Comparison of ENCODE assay signal across 8 cellular contexts in the genomic region with DNA sequence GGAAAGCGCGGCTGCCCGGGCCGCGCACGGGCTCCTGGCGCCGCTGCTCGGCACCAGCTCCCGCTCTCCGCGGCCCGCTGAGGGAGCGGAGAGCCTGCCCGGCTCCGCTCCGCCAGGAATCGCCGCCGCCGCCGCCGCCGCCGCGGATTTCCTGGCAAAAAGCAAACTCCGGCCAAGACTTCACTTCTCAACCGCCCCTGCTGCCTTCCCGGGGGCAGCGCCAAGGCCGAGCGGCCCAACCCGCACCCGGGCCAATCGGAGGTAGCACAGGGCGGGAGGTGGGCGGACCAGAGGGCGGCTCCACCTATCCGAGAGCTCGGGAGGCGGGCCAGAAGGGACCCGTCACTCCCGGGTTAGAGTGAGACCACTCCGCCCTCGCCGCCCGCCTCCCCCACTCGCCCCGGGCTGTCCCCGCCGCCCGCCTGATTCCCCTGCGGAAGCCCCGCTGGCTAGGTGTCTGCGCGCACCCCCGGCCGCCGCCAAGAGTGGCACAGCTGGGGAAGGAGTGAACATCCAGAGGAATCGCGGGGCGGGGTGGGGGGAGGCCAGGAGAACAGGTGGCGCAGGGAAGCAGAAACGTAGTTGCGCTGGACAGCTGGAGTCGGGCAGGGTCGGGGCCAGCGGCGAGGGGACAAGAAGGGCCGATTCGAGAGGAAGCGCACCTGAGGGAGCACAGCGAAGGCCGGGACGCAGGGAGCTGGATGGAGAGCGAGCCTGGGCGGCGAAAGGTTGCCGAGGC. TPM values are rescaled to one million over a fixed set of nuclear protein-coding genes. Genes with fewer than 3 reads are reported as not detected.
DNase-seq lines count a peak whose midpoint lies in the region; ATAC-seq and TF ChIP-seq lines count a peak whose summit lies in the region.

Gene LNX2, minus strand, starts transcription at position 153 of the 739 bp plus-strand sequence. CDS start 38,826 bp downstream, outside the sequence.

- peaks cover 0 to 2% (median 0%) of the 10 kb centered on the region in 11 donors for H3K9me3 Mint-ChIP-seq in naive thymus-derived CD4-positive, alpha-beta T cell
- no peaks in the 10 kb centered on the region for H3K9me3 Mint-ChIP-seq in stimulated activated memory B cell treated with anti-CD40 and anti-IgM and Interleukin-4, amounts not matched to agents 10 μg/mL and 1 μg/mL and 100 μg/mL, for 72 hours

- peak within 1 kb of the TSS; percentile 87 to 98 (median 97) for H3K27ac Mint-ChIP-seq in naive thymus-derived CD4-positive, alpha-beta T cell
- H3K27ac Mint-ChIP-seq in stimulated activated memory B cell treated with anti-CD40 and anti-IgM and Interleukin-4, amounts not matched to agents 10 μg/mL and 1 μg/mL and 100 μg/mL, for 72 hours: peak within 1 kb of the TSS; percentile 86

- H3K9me3 ChIP-seq in DND-41 (ENCODE audit: insufficient read depth, low read length, severe bottlenecking): no peaks in the 10 kb centered on the region
- no peaks in the 10 kb centered on the region for H3K9me3 ChIP-seq in naive thymus-derived CD4-positive, alpha-beta T cell (ENCODE audit: control insufficient read depth in 2 of 3, low read length in 3 of 3)

- peak within 1 kb of the TSS; percentile 85 for H3K27ac ChIP-seq in DND-41 (ENCODE audit: low read length)
- H3K27ac ChIP-seq in naive thymus-derived CD4-positive, alpha-beta T cell (ENCODE audit: low read depth, low read length): peak within 1 kb of the TSS; percentile 97

- H3K4me3 ChIP-seq in DND-41 (ENCODE audit: low read depth in 1 of 2, low read length in 2 of 2): peak within 1 kb of the TSS; percentile 86 to 95
- H3K4me3 ChIP-seq in naive thymus-derived CD4-positive, alpha-beta T cell (ENCODE audit: low read length): peak within 1 kb of the TSS; percentile 95

- DNase-seq in DND-41: peak; percentile 98
- peak; percentile 71 to 85 for DNase-seq in Kasumi-1 (lab: John Stamatoyannopoulos, UW)
- peak; percentile 95 for DNase-seq in RKO (ENCODE audit: low spot score)
- peak; percentile 91 to 95 for DNase-seq in activated T-helper 1 cell treated with anti-CD3 and anti-CD28 coated beads, Interleukin-2, amount 50 U/mL, for 16 hours (ENCODE audit: low read depth in 1 of 2, low spot score in 1 of 2)
- peak; percentile 97 for DNase-seq in fibroblast of gingiva (ENCODE audit: low read depth)
- peak; percentile 94 to 98 (median 95) for DNase-seq in naive thymus-derived CD4-positive, alpha-beta T cell

- H3K9ac ChIP-seq in DND-41 (ENCODE audit: low read depth, low read length): peak within 1 kb of the TSS; percentile 85

- peak within 1 kb of the TSS; percentile 95 for H3K4me2 ChIP-seq in DND-41 (ENCODE audit: insufficient read depth, low read length)

- H4K20me1 ChIP-seq in DND-41 (ENCODE audit: insufficient read depth, low read length): peaks cover 43% of the 10 kb centered on the region

- peaks cover 67% of the 10 kb centered on the region for H3K4me1 ChIP-seq in DND-41 (ENCODE audit: insufficient read depth, low read length)
- H3K4me1 ChIP-seq in naive thymus-derived CD4-positive, alpha-beta T cell (ENCODE audit: control insufficient read depth in 2 of 2, insufficient read depth in 2 of 2, low read length in 2 of 2): peaks cover 32 to 33% of the 10 kb centered on the region in 2 donors

- peaks cover 25% of the 10 kb centered on the region for H3K36me3 ChIP-seq in DND-41 (ENCODE audit: insufficient read depth, low read length)
- peaks cover 0 to 4% (median 3%) of the 10 kb centered on the region in 3 experiments for H3K36me3 ChIP-seq in naive thymus-derived CD4-positive, alpha-beta T cell (ENCODE audit: control insufficient read depth in 2 of 3, insufficient read depth in 3 of 3, low read length in 3 of 3)

- H3K4me3 Mint-ChIP-seq in naive thymus-derived CD4-positive, alpha-beta T cell: peak within 1 kb of the TSS; percentile 90 to 96 (median 95)
- H3K4me3 Mint-ChIP-seq in stimulated activated memory B cell treated with anti-CD40 and anti-IgM and Interleukin-4, amounts not matched to agents 10 μg/mL and 1 μg/mL and 100 μg/mL, for 72 hours: peak within 1 kb of the TSS; percentile 92

- CTCF ChIA-PET in naive thymus-derived CD4-positive, alpha-beta T cell (lab: Charles Lee): interaction anchor here (0.7 to 1.5 kb wide), 5 partner anchors 169 to 209 kb away, joined by 3 to 10 read pairs (median 3); no protein-coding TSS in a partner anchor

- peak within 1 kb of the TSS; percentile 94 for H2AFZ ChIP-seq in DND-41 (ENCODE audit: low read depth, low read length)

- no peaks in the 10 kb centered on the region for H3K27me3 ChIP-seq in DND-41 (ENCODE audit: insufficient read depth, low read length, poor library complexity)
- H3K27me3 ChIP-seq in naive thymus-derived CD4-positive, alpha-beta T cell (ENCODE audit: control insufficient read depth in 2 of 2, insufficient read depth in 2 of 2, low read length in 2 of 2): no peaks in the 10 kb centered on the region

- ATAC-seq in DND-41 (ENCODE audit: insufficient read depth, low read depth) (peak; percentile 93), GM21825 (IDR thresholded peaks at IDR 0.05; ENCODE audit: unreplicated experiment) (peak; percentile 86)
- ATAC-seq in naive thymus-derived CD4-positive, alpha-beta T cell: peak; percentile 92
- peak; percentile 96 for ATAC-seq in stimulated activated memory B cell treated with anti-CD40 and anti-IgM and Interleukin-4, amounts not matched to agents 10 μg/mL and 1 μg/mL and 100 μg/mL, for 72 hours

- H3K27me3 Mint-ChIP-seq in naive thymus-derived CD4-positive, alpha-beta T cell: no peaks in the 10 kb centered on the region
- no peaks in the 10 kb centered on the region for H3K27me3 Mint-ChIP-seq in stimulated activated memory B cell treated with anti-CD40 and anti-IgM and Interleukin-4, amounts not matched to agents 10 μg/mL and 1 μg/mL and 100 μg/mL, for 72 hours

- H3K79me2 ChIP-seq in DND-41 (ENCODE audit: insufficient read depth, low read length): peaks cover 94% of the 10 kb centered on the region

- no peak for TF ChIP-seq CTCF in DND-41 (IDR thresholded peaks at IDR 0.05; ENCODE audit: borderline replicate concordance, extremely low read depth, low read length, poor library complexity, severe bottlenecking)

- peaks cover 0 to 26% (median 23%) of the 10 kb centered on the region in 5 donors for H3K36me3 Mint-ChIP-seq in naive thymus-derived CD4-positive, alpha-beta T cell
- H3K36me3 Mint-ChIP-seq in stimulated activated memory B cell treated with anti-CD40 and anti-IgM and Interleukin-4, amounts not matched to agents 10 μg/mL and 1 μg/mL and 100 μg/mL, for 72 hours: peaks cover 20% of the 10 kb centered on the region

- peaks cover 40 to 69% (median 63%) of the 10 kb centered on the region in 7 donors for H3K4me1 Mint-ChIP-seq in naive thymus-derived CD4-positive, alpha-beta T cell
- H3K4me1 Mint-ChIP-seq in stimulated activated memory B cell treated with anti-CD40 and anti-IgM and Interleukin-4, amounts not matched to agents 10 μg/mL and 1 μg/mL and 100 μg/mL, for 72 hours: peaks cover 63% of the 10 kb centered on the region

- intact Hi-C loops in naive thymus-derived CD4-positive, alpha-beta T cell (cut with micrococcal nuclease): loop anchor here (1.0 to 10.0 kb wide), 23 partner anchors 37 to 1436 kb away; partner anchors contain the start of genes MTIF3 (in 2 of the 2), POMP (in 2 of the 2), RPL21 (in 2 of the 2) and CDK8 (in 1 of the 2)

- POLR2A ChIA-PET in naive thymus-derived CD4-positive, alpha-beta T cell (lab: Charles Lee): interaction anchor here (0.7 to 6.3 kb wide), 21 partner anchors 9 to 380 kb away, joined by 3 to 86 read pairs (median 4); partner anchors contain the start of genes GTF3A, MTIF3 and RPL21

RNA-seq across cellular contexts. Expression of gene LNX2, which starts in this region (rescaled TPM):
- 10 to 100 TPM in 2 of 5 experiments, 1 to 10 TPM in 3; 3.2 to 10.7 (median 7.1) TPM for total RNA-seq in naive thymus-derived CD4-positive, alpha-beta T cell
- 1 to 10 TPM; 3.2 to 4.2 TPM for polyA plus RNA-seq in naive thymus-derived CD4-positive, alpha-beta T cell

Comparison
In these comparisons a context has a peak if more than half of its experiments do, and no peak if none do; other contexts are left out.
1. Peak in every context shown above with its lines: DNase-seq, ATAC-seq, H3K4me3 ChIP-seq and H3K27ac ChIP-seq.